Comparison of ENCODE assay signal across 1 cellular context in the genomic region with DNA sequence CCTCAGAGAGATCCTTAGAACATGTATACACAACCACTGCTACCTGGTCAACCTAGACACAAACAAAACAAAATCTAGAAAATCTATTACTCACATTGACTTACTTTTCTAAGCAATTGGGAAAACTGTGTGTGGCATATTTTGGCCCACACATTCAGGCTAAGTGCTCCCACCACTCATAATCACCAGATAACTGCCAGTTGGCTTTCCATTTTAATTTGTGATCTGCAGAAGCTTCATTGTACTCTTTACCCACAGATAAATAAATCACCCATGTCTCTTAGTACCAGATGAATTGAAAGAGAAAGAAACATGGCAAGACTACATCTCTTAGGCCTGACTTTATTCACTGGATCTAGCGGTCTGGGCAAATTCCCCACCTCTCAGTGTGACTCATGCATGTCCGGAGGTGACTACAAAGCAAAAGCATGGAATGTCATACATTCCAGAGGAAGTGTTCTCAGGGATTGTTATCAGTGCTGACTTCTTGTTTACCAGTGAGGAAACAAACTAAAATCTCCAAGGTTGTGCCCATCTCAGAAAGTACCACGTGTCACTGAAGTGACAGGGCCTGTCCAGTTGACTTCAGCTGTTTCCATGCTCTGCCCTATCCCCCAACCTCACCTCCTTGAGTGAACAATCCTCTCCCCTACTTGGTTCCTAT.
A peak's percentile ranks its signal among the peaks of the same experiment; 100 is the strongest.
TF ChIP-seq lines count a peak whose summit lies in the region.

No MANE protein-coding gene starts in this region.

TF ChIP-seq in HepG2, 621 proteins besides CTCF, POLR2A, EP300 and RAD21 (continued from another document and continues in another):
- TF ChIP-seq, protein P1, sequence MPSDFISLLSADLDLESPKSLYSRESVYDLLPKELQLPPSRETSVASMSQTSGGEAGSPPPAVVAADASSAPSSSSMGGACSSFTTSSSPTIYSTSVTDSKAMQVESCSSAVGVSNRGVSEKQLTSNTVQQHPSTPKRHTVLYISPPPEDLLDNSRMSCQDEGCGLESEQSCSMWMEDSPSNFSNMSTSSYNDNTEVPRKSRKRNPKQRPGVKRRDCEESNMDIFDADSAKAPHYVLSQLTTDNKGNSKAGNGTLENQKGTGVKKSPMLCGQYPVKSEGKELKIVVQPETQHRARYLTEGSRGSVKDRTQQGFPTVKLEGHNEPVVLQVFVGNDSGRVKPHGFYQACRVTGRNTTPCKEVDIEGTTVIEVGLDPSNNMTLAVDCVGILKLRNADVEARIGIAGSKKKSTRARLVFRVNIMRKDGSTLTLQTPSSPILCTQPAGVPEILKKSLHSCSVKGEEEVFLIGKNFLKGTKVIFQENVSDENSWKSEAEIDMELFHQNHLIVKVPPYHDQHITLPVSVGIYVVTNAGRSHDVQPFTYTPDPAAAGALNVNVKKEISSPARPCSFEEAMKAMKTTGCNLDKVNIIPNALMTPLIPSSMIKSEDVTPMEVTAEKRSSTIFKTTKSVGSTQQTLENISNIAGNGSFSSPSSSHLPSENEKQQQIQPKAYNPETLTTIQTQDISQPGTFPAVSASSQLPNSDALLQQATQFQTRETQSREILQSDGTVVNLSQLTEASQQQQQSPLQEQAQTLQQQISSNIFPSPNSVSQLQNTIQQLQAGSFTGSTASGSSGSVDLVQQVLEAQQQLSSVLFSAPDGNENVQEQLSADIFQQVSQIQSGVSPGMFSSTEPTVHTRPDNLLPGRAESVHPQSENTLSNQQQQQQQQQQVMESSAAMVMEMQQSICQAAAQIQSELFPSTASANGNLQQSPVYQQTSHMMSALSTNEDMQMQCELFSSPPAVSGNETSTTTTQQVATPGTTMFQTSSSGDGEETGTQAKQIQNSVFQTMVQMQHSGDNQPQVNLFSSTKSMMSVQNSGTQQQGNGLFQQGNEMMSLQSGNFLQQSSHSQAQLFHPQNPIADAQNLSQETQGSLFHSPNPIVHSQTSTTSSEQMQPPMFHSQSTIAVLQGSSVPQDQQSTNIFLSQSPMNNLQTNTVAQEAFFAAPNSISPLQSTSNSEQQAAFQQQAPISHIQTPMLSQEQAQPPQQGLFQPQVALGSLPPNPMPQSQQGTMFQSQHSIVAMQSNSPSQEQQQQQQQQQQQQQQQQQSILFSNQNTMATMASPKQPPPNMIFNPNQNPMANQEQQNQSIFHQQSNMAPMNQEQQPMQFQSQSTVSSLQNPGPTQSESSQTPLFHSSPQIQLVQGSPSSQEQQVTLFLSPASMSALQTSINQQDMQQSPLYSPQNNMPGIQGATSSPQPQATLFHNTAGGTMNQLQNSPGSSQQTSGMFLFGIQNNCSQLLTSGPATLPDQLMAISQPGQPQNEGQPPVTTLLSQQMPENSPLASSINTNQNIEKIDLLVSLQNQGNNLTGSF (CRISPR knock-in tag; IDR thresholded peaks at IDR 0.05) = no peak
- TF ChIP-seq, protein P2, sequence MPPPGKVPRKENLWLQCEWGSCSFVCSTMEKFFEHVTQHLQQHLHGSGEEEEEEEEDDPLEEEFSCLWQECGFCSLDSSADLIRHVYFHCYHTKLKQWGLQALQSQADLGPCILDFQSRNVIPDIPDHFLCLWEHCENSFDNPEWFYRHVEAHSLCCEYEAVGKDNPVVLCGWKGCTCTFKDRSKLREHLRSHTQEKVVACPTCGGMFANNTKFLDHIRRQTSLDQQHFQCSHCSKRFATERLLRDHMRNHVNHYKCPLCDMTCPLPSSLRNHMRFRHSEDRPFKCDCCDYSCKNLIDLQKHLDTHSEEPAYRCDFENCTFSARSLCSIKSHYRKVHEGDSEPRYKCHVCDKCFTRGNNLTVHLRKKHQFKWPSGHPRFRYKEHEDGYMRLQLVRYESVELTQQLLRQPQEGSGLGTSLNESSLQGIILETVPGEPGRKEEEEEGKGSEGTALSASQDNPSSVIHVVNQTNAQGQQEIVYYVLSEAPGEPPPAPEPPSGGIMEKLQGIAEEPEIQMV (CRISPR knock-in tag; IDR thresholded peaks at IDR 0.05; ENCODE audit: low read depth) = no peak
- TF ChIP-seq PPARG (CRISPR knock-in tag; conservative IDR thresholded peaks at IDR 0.05) (peak; percentile 85), CC2D1A (CRISPR knock-in tag; IDR thresholded peaks at IDR 0.05) (no peak), ZNF614 (CRISPR knock-in tag; IDR thresholded peaks at IDR 0.05; ENCODE audit: borderline replicate concordance) (peak; percentile 95; the same call in 1 of the 2 replicates), MIXL1 (CRISPR knock-in tag; IDR thresholded peaks at IDR 0.05) (peak; percentile 92), ZBTB7A (CRISPR knock-in tag; IDR thresholded peaks at IDR 0.05) (no peak), PRMT3 (CRISPR knock-in tag; IDR thresholded peaks at IDR 0.05; ENCODE audit: borderline replicate concordance, low read depth) (no peak), DPF2 (CRISPR knock-in tag; IDR thresholded peaks at IDR 0.05; ENCODE audit: borderline replicate concordance, low read depth) (peak; percentile 88), ZNF329 (CRISPR knock-in tag; IDR thresholded peaks at IDR 0.05; ENCODE audit: low read depth) (no peak), FOXK2 (IDR thresholded peaks at IDR 0.05) (peak; percentile 82), RXRA (CRISPR knock-in tag; IDR thresholded peaks at IDR 0.05) (peak; percentile 46; the same call in 1 of the 2 replicates), MED8 (CRISPR knock-in tag; IDR thresholded peaks at IDR 0.05; ENCODE audit: insufficient replicate concordance) (no peak), CBX1 (IDR thresholded peaks at IDR 0.05; ENCODE audit: low read depth) (peak; percentile 30), ZEB1 (IDR thresholded peaks at IDR 0.05; ENCODE audit: insufficient replicate concordance, low read depth) (peak; percentile 42), ZSCAN29 (CRISPR knock-in tag; conservative IDR thresholded peaks at IDR 0.05) (no peak), ETV6 (CRISPR knock-in tag; conservative IDR thresholded peaks at IDR 0.05) (0 out of 2 replicates have a peak, but pooled peaks have one; percentile 43), ZNF670 (CRISPR knock-in tag; IDR thresholded peaks at IDR 0.05; ENCODE audit: borderline replicate concordance) (0 out of 2 replicates have a peak, but pooled peaks have one; percentile 10), TARDBP (CRISPR knock-in tag; IDR thresholded peaks at IDR 0.05) (peak; percentile 83; the same call in 1 of the 2 replicates), TBL1XR1 (IDR thresholded peaks at IDR 0.05; ENCODE audit: borderline replicate concordance, low read length, partially characterized antibody) (peak; percentile 15), HDAC1 (CRISPR knock-in tag; IDR thresholded peaks at IDR 0.05) (peak; percentile 79), IRX3 (CRISPR knock-in tag; IDR thresholded peaks at IDR 0.05; ENCODE audit: borderline replicate concordance, low read depth) (no peak), KLF6 (CRISPR knock-in tag; IDR thresholded peaks at IDR 0.05) (peak; percentile 57), ATAD3A (CRISPR knock-in tag; IDR thresholded peaks at IDR 0.05) (no peak), NFKB2 (CRISPR knock-in tag; IDR thresholded peaks at IDR 0.05; ENCODE audit: borderline replicate concordance) (no peak), ZFP36L2 (CRISPR knock-in tag; IDR thresholded peaks at IDR 0.05) (no peak), GPN1 (CRISPR knock-in tag; IDR thresholded peaks at IDR 0.05; ENCODE audit: borderline replicate concordance) (no peak), ZNF781 (CRISPR knock-in tag; IDR thresholded peaks at IDR 0.05; ENCODE audit: borderline replicate concordance, not compliant biosample characterization) (no peak), ZNF335 (CRISPR knock-in tag; IDR thresholded peaks at IDR 0.05) (peak; percentile 70; the same call in 1 of the 2 replicates)
- TF ChIP-seq, protein P3, sequence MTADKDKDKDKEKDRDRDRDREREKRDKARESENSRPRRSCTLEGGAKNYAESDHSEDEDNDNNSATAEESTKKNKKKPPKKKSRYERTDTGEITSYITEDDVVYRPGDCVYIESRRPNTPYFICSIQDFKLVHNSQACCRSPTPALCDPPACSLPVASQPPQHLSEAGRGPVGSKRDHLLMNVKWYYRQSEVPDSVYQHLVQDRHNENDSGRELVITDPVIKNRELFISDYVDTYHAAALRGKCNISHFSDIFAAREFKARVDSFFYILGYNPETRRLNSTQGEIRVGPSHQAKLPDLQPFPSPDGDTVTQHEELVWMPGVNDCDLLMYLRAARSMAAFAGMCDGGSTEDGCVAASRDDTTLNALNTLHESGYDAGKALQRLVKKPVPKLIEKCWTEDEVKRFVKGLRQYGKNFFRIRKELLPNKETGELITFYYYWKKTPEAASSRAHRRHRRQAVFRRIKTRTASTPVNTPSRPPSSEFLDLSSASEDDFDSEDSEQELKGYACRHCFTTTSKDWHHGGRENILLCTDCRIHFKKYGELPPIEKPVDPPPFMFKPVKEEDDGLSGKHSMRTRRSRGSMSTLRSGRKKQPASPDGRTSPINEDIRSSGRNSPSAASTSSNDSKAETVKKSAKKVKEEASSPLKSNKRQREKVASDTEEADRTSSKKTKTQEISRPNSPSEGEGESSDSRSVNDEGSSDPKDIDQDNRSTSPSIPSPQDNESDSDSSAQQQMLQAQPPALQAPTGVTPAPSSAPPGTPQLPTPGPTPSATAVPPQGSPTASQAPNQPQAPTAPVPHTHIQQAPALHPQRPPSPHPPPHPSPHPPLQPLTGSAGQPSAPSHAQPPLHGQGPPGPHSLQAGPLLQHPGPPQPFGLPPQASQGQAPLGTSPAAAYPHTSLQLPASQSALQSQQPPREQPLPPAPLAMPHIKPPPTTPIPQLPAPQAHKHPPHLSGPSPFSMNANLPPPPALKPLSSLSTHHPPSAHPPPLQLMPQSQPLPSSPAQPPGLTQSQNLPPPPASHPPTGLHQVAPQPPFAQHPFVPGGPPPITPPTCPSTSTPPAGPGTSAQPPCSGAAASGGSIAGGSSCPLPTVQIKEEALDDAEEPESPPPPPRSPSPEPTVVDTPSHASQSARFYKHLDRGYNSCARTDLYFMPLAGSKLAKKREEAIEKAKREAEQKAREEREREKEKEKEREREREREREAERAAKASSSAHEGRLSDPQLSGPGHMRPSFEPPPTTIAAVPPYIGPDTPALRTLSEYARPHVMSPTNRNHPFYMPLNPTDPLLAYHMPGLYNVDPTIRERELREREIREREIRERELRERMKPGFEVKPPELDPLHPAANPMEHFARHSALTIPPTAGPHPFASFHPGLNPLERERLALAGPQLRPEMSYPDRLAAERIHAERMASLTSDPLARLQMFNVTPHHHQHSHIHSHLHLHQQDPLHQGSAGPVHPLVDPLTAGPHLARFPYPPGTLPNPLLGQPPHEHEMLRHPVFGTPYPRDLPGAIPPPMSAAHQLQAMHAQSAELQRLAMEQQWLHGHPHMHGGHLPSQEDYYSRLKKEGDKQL (CRISPR knock-in tag; IDR thresholded peaks at IDR 0.05; ENCODE audit: low read depth) = peak; percentile 75; the same call in 1 of the 2 replicates
- TF ChIP-seq, protein P4, sequence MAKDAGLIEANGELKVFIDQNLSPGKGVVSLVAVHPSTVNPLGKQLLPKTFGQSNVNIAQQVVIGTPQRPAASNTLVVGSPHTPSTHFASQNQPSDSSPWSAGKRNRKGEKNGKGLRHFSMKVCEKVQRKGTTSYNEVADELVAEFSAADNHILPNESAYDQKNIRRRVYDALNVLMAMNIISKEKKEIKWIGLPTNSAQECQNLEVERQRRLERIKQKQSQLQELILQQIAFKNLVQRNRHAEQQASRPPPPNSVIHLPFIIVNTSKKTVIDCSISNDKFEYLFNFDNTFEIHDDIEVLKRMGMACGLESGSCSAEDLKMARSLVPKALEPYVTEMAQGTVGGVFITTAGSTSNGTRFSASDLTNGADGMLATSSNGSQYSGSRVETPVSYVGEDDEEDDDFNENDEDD (CRISPR knock-in tag; IDR thresholded peaks at IDR 0.05; ENCODE audit: borderline replicate concordance) = peak; percentile 31; the same call in 1 of the 2 replicates
- TF ChIP-seq, protein P5, sequence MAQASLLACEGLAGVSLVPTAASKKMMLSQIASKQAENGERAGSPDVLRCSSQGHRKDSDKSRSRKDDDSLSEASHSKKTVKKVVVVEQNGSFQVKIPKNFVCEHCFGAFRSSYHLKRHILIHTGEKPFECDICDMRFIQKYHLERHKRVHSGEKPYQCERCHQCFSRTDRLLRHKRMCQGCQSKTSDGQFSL (CRISPR knock-in tag; IDR thresholded peaks at IDR 0.05) = no peak
- TF ChIP-seq, protein P6, sequence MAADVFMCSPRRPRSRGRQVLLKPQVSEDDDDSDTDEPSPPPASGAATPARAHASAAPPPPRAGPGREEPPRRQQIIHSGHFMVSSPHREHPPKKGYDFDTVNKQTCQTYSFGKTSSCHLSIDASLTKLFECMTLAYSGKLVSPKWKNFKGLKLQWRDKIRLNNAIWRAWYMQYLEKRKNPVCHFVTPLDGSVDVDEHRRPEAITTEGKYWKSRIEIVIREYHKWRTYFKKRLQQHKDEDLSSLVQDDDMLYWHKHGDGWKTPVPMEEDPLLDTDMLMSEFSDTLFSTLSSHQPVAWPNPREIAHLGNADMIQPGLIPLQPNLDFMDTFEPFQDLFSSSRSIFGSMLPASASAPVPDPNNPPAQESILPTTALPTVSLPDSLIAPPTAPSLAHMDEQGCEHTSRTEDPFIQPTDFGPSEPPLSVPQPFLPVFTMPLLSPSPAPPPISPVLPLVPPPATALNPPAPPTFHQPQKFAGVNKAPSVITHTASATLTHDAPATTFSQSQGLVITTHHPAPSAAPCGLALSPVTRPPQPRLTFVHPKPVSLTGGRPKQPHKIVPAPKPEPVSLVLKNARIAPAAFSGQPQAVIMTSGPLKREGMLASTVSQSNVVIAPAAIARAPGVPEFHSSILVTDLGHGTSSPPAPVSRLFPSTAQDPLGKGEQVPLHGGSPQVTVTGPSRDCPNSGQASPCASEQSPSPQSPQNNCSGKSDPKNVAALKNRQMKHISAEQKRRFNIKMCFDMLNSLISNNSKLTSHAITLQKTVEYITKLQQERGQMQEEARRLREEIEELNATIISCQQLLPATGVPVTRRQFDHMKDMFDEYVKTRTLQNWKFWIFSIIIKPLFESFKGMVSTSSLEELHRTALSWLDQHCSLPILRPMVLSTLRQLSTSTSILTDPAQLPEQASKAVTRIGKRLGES (CRISPR knock-in tag; IDR thresholded peaks at IDR 0.05; ENCODE audit: borderline replicate concordance) = no peak
- TF ChIP-seq, protein P7, sequence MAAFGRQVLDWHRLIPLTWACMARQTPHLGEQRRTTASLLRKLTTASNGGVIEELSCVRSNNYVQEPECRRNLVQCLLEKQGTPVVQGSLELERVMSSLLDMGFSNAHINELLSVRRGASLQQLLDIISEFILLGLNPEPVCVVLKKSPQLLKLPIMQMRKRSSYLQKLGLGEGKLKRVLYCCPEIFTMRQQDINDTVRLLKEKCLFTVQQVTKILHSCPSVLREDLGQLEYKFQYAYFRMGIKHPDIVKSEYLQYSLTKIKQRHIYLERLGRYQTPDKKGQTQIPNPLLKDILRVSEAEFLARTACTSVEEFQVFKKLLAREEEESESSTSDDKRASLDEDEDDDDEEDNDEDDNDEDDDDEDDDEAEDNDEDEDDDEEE (CRISPR knock-in tag; IDR thresholded peaks at IDR 0.05) = no peak
- TF ChIP-seq, protein P8, sequence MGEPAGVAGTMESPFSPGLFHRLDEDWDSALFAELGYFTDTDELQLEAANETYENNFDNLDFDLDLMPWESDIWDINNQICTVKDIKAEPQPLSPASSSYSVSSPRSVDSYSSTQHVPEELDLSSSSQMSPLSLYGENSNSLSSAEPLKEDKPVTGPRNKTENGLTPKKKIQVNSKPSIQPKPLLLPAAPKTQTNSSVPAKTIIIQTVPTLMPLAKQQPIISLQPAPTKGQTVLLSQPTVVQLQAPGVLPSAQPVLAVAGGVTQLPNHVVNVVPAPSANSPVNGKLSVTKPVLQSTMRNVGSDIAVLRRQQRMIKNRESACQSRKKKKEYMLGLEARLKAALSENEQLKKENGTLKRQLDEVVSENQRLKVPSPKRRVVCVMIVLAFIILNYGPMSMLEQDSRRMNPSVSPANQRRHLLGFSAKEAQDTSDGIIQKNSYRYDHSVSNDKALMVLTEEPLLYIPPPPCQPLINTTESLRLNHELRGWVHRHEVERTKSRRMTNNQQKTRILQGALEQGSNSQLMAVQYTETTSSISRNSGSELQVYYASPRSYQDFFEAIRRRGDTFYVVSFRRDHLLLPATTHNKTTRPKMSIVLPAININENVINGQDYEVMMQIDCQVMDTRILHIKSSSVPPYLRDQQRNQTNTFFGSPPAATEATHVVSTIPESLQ (CRISPR knock-in tag; conservative IDR thresholded peaks at IDR 0.05) = no peak
